ENCODE assay signal across 32 cellular contexts in the genomic region with DNA sequence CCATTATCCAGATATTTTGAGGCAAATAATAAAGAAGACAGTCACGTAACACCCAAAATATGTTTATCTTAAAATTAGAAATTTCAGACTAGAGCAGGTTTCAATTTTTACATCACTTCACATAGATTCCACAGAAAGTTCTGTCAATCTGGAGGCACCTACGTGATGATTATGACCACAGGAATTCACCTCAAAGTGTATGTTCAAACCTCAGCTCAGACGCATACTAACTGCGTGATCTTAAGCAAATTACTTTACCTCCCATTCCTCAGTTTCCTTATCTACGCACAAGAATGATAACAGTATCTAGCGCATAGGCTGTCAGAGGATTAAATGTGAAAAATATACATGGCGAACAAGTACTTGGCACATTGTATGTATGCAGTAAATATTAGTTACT. TPM values are rescaled to one million over a fixed set of nuclear protein-coding genes. Genes with fewer than 3 reads are reported as not detected.
"Had no signal": no experiment of that assay in that cellular context is flagged by ENCODE, and none has a peak within 500 bp of the region (broad histone marks: within the 10 kb centered on the region; RNA-seq: fewer than 3 reads in every experiment).

No MANE protein-coding gene starts in this region.

- H3K27me3 ChIP-seq: SJSA1 had no signal

- H3K4me3 ChIP-seq: K562, PC-9, SJSA1 had no signal

- H3K4me2 ChIP-seq: PC-9, SK-N-SH had no signal

- H3K36me3 ChIP-seq: SJSA1 had no signal

- DNase-seq: KG1, MM.1S, MV-4-11, NCI-H1092, NCI-H1105, NCI-H1417 treated with DMSO at 0.1 percent for 48 hours, NCI-H1436 treated with DMSO at 0.1 percent for 48 hours, NCI-H1694 treated with DMSO at 0.1 percent for 48 hours, NCI-H187 treated with DMSO at 0.1 percent for 48 hours, NCI-H2029, NCI-H2081, NCI-H2171 treated with DMSO at 0.1 percent for 48 hours, NCI-H2227 treated with DMSO at 0.1 percent for 48 hours, NCI-H446 treated with DMSO at 0.1 percent for 48 hours, NCI-H510A, NCI-H524, NCI-H526, NCI-H69, NCI-H748 treated with DMSO at 0.1 percent for 48 hours, NCI-H82, PC-9, Right ventricle myocardium superior, RPMI8226, SHP77 treated with DMSO at 0.1 percent for 48 hours, SK-N-SH, SW 1271 had no signal

- H3K27ac ChIP-seq: PC-9, SJSA1 had no signal

- ATAC-seq: K562, Panc1 had no signal

- H3K9ac ChIP-seq: SK-N-SH had no signal

- H3K4me1 ChIP-seq: SJSA1 had no signal

- H3K9me3 ChIP-seq: SJSA1, SK-N-SH had no signal

- H2AFZ ChIP-seq: PC-9 had no signal

RNA-seq across cellular contexts. Expression of a gene that starts 5.9 kb away (rescaled TPM):
- total RNA-seq: K562, LHCN-M2, MCF 10A, OCI-LY7, PC-9 had no signal
- polyA plus RNA-seq: K562 had no signal
